Comparison of ENCODE assay signal across 13 cellular contexts in genomic region chr14:65410640-65411039, GRCh38. TPM values are rescaled to one million over a fixed set of nuclear protein-coding genes. Genes with fewer than 3 reads are reported as not detected.
DNase-seq lines count a peak whose midpoint lies in the region; ATAC-seq and TF ChIP-seq lines count a peak whose summit lies in the region.
"Had no signal": no experiment of that assay in that cellular context is flagged by ENCODE, and none has a peak within 500 bp of the region (broad histone marks: within the 10 kb centered on the region; RNA-seq: fewer than 3 reads in every experiment).

No MANE protein-coding gene starts in this region.

- H3K27ac Mint-ChIP-seq in activated CD8-positive, alpha-beta T cell treated with anti-CD3 and anti-CD28 coated beads, Interleukin-2, amount 10 ng/mL, durations not matched to agents 7 days and 5 days: peak overlapping the region; percentile 98
- peak overlapping the region; percentile 98 for H3K27ac Mint-ChIP-seq in mesothelial cell of epicardium

- no peak for TF ChIP-seq CTCF in left ventricle myocardium inferior (IDR thresholded peaks at IDR 0.05; ENCODE audit: borderline replicate concordance)
- no peak for TF ChIP-seq CTCF in mesothelial cell of epicardium (IDR thresholded peaks at IDR 0.05; ENCODE audit: unreplicated experiment)

- CTCF ChIA-PET in activated CD8-positive, alpha-beta T cell treated with anti-CD3 and anti-CD28 coated beads, Interleukin-2, amount 10 ng/mL, durations not matched to agents 7 days and 5 days (lab: Charles Lee): interaction anchor here (0.8 to 10.7 kb wide), 20 partner anchors 11 to 659 kb away, joined by 3 to 171 read pairs (median 6); no protein-coding TSS in a partner anchor

- peaks cover 36% of the 10 kb centered on the region for H3K4me1 ChIP-seq in left ventricle myocardium inferior
- H3K4me1 ChIP-seq: SJCRH30 had no signal

- H3K4me3 ChIP-seq in left ventricle myocardium inferior: no peak overlapping the region

- POLR2A ChIA-PET in activated CD8-positive, alpha-beta T cell treated with anti-CD3 and anti-CD28 coated beads, Interleukin-2, amount 10 ng/mL, durations not matched to agents 7 days and 5 days (lab: Charles Lee): interaction anchor here (1.5 to 5.7 kb wide), 9 partner anchors 11 to 437 kb away, joined by 3 to 77 read pairs (median 8); no protein-coding TSS in a partner anchor

- ATAC-seq in activated CD8-positive, alpha-beta T cell treated with anti-CD3 and anti-CD28 coated beads, Interleukin-2, amount 10 ng/mL, durations not matched to agents 7 days and 5 days: no peak
- ATAC-seq in HG03025 (IDR thresholded peaks at IDR 0.05; ENCODE audit: low FRiP score, unreplicated experiment) (no peak), GM18861 (IDR thresholded peaks at IDR 0.05; ENCODE audit: unreplicated experiment) (no peak)
- ATAC-seq: body of pancreas had no signal

- H3K9me3 Mint-ChIP-seq in activated CD8-positive, alpha-beta T cell treated with anti-CD3 and anti-CD28 coated beads, Interleukin-2, amount 10 ng/mL, durations not matched to agents 7 days and 5 days (ENCODE audit: insufficient read depth): no peaks in the 10 kb centered on the region
- no peaks in the 10 kb centered on the region for H3K9me3 Mint-ChIP-seq in mesothelial cell of epicardium

- H3K36me3 Mint-ChIP-seq in activated CD8-positive, alpha-beta T cell treated with anti-CD3 and anti-CD28 coated beads, Interleukin-2, amount 10 ng/mL, durations not matched to agents 7 days and 5 days (ENCODE audit: low read depth): peaks cover 32% of the 10 kb centered on the region
- no peaks in the 10 kb centered on the region for H3K36me3 Mint-ChIP-seq in mesothelial cell of epicardium

- no peaks in the 10 kb centered on the region for H3K36me3 ChIP-seq in left ventricle myocardium inferior
- H3K36me3 ChIP-seq: SJCRH30 had no signal

- H3K9me3 ChIP-seq in left ventricle myocardium inferior (replicated peaks): no peaks in the 10 kb centered on the region
- H3K9me3 ChIP-seq: body of pancreas, SJCRH30 had no signal

- H3K27ac ChIP-seq in left ventricle myocardium inferior (replicated peaks): peak overlapping the region; percentile 97
- H3K27ac ChIP-seq: SJCRH30 had no signal

- DNase-seq in left ventricle myocardium inferior: no peak
- no peak for DNase-seq in cardiac septum (ENCODE audit: low spot score)
- DNase-seq in activated CD8-positive, alpha-beta T cell treated with anti-CD3 and anti-CD28 coated beads, Interleukin-2, amount 10 ng/mL, durations not matched to agents 7 days and 5 days: no peak
- DNase-seq in mesothelial cell of epicardium (ENCODE audit: low spot score in 2 of 2, unreplicated experiment in 2 of 2): no peak
- no peak for DNase-seq in hepatic stellate cell (ENCODE audit: low spot score)
- no peak for DNase-seq in kidney tubule cell (ENCODE audit: low spot score)
- DNase-seq: activated CD4-positive, alpha-beta T cell treated with anti-CD3 and anti-CD28 coated beads, Interleukin-2, amount 50 U/mL, for 48 hours; body of pancreas; HCEC 1CT; NCI-H510A treated with DMSO at 0.1 percent for 48 hours; SJCRH30 had no signal

- H3K4me1 Mint-ChIP-seq in activated CD8-positive, alpha-beta T cell treated with anti-CD3 and anti-CD28 coated beads, Interleukin-2, amount 10 ng/mL, durations not matched to agents 7 days and 5 days (ENCODE audit: low read depth): peaks cover 46% of the 10 kb centered on the region
- peaks cover 25% of the 10 kb centered on the region for H3K4me1 Mint-ChIP-seq in mesothelial cell of epicardium

- intact Hi-C loops in left ventricle myocardium inferior (cut with micrococcal nuclease): loop anchor here (10.0 kb wide), 1 partner anchor 186 kb away; no protein-coding TSS in a partner anchor
- intact Hi-C loops in cardiac septum (cut with DNase I): loop anchor here (5.0 to 10.0 kb wide), 4 partner anchors 194 to 544 kb away; partner anchors contain the start of gene MAX

- no peaks in the 10 kb centered on the region for H3K27me3 ChIP-seq in left ventricle myocardium inferior (ENCODE audit: low read depth)
- H3K27me3 ChIP-seq: body of pancreas, SJCRH30 had no signal

- no peaks in the 10 kb centered on the region for H3K27me3 Mint-ChIP-seq in activated CD8-positive, alpha-beta T cell treated with anti-CD3 and anti-CD28 coated beads, Interleukin-2, amount 10 ng/mL, durations not matched to agents 7 days and 5 days (ENCODE audit: low read depth)
- H3K27me3 Mint-ChIP-seq in mesothelial cell of epicardium (ENCODE audit: low read depth): no peaks in the 10 kb centered on the region

- peak overlapping the region; percentile 100 for H3K4me3 Mint-ChIP-seq in activated CD8-positive, alpha-beta T cell treated with anti-CD3 and anti-CD28 coated beads, Interleukin-2, amount 10 ng/mL, durations not matched to agents 7 days and 5 days
- no peak overlapping the region for H3K4me3 Mint-ChIP-seq in mesothelial cell of epicardium

RNA-seq across cellular contexts. Expression of gene FUT8, which starts 1.9 kb away (rescaled TPM):
- total RNA-seq in left ventricle myocardium inferior (7.8 TPM), cardiac septum (12.5 TPM), mesothelial cell of epicardium (48.9 to 51.8 TPM (median 49.4 TPM) in 3 replicates)
- 100 to 1,000 TPM in 1 of 2 experiments, 10 to 100 TPM in 1; 99.2 to 101 TPM for total RNA-seq in activated CD8-positive, alpha-beta T cell treated with anti-CD3 and anti-CD28 coated beads, Interleukin-2, amount 10 ng/mL, durations not matched to agents 7 days and 5 days
